8 cellular contexts compared by ENCODE assay signal in genomic region chr6:130903602-130904001, GRCh38.
"Had no signal": no experiment of that assay in that cellular context is flagged by ENCODE, and none has a peak within 500 bp of the region (broad histone marks: within the 10 kb centered on the region; RNA-seq: fewer than 3 reads in every experiment).

No MANE protein-coding gene starts in this region.

- H3K27ac ChIP-seq: GM23248 had no signal

- H3K9ac ChIP-seq: GM23248 had no signal

- H3K36me3 ChIP-seq: HAP-1 had no signal

- H2AFZ ChIP-seq: GM23248 had no signal

- ATAC-seq: HCT116, K562 had no signal

- H3K9me3 ChIP-seq: HAP-1 had no signal

- H3K4me3 ChIP-seq: GM23248, HAP-1, K562 had no signal

- DNase-seq: GM23248, GOT3, H7, IMR-90, KG1 had no signal
